8 cellular contexts compared by ENCODE assay signal in the genomic region with DNA sequence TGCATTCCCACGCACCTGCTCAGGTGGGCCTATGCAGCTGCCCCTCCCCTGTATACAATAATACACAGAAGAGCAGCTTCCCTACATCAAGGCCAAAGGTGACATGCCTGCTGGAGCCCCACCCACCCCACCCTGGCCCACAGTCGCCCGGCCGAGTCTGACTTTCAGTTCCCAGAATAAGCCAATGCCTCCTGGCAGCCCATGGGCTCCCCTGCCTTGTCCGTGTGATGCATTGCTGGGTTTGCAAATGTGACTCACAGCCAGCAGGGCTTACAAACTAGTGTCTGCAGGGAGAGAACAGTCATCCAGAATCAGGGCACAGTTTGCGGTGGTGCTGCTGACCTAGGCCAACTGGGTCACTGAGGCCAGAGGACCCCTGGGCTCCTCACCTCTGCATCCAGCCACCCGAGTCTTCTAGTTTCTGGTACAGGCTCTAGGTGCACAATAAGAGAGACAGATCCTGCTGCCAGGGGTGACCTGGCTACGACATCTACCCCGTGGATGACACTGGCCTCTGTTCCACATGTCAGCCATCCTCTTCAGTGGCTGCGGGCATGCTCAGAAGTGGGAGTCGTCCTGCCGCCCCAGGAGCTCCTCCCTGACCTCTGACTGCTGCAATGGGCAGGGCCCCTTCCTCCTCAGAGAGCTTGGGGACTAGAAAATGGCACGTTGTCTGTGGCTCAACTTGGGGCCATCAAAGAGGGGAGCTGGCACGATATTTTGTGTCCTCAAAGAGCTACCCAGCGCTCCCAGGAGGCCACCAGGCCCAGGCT.
DNase-seq lines count a peak whose midpoint lies in the region; ATAC-seq and TF ChIP-seq lines count a peak whose summit lies in the region.

No MANE protein-coding gene starts in this region.

- no peaks in the 10 kb centered on the region for H3K79me2 ChIP-seq in neural progenitor cell (ENCODE audit: low read depth)

- H3K27ac ChIP-seq in RWPE1 (peak overlapping the region; percentile 74), gastroesophageal sphincter (peak overlapping the region in 3 of 4 donors; percentile 80 to 90 (median 89)), neural progenitor cell (no peak overlapping the region)

- no peaks in the 10 kb centered on the region for H3F3A ChIP-seq in neural progenitor cell (ENCODE audit: low read depth)

- H4K20me1 ChIP-seq in neural progenitor cell (ENCODE audit: low read depth), result peaks cover 39% of the 10 kb centered on the region

- H2AFZ ChIP-seq in neural progenitor cell (replicated peaks), result no peak overlapping the region

- H3K4me3 ChIP-seq in gastroesophageal sphincter, result no peak overlapping the region
- no peak overlapping the region for H3K4me3 ChIP-seq in neural progenitor cell

- POLR2A ChIA-PET in RWPE1 (lab: Yijun Ruan, JAX; ENCODE audit: low non-redundant PET), result no interaction called here

- no peaks in the 10 kb centered on the region for H3K9me3 ChIP-seq in gastroesophageal sphincter
- H3K9me3 ChIP-seq in neural progenitor cell (ENCODE audit: low read depth), result no peaks in the 10 kb centered on the region

- no peaks in the 10 kb centered on the region for H3K36me3 Mint-ChIP-seq in stimulated activated effector memory CD8-positive, alpha-beta T cell treated with anti-CD3 and anti-CD28 coated beads, Interleukin-12 subunit alpha, Interleukin-12 subunit beta, amount 100 ng/mL, for 72 hours
- H3K36me3 Mint-ChIP-seq in neural progenitor cell, result no peaks in the 10 kb centered on the region

- 100% methylated on average over 1 of the region's 15 CpGs; no CpG with 5 or more reads in 1 of the 2 donors for WGBS in gastroesophageal sphincter (ENCODE audit: low coverage in 1 of 2), 2 donors

- no peak overlapping the region for H3K27ac Mint-ChIP-seq in stimulated activated effector memory CD8-positive, alpha-beta T cell treated with anti-CD3 and anti-CD28 coated beads, Interleukin-12 subunit alpha, Interleukin-12 subunit beta, amount 100 ng/mL, for 72 hours
- H3K27ac Mint-ChIP-seq in neural progenitor cell, result no peak overlapping the region

- TF ChIP-seq EP300 in gastroesophageal sphincter (IDR thresholded peaks at IDR 0.05), result no peak

- H3K4me1 ChIP-seq in gastroesophageal sphincter (peaks cover 6 to 100% (median 69%) of the 10 kb centered on the region in 3 donors), neural progenitor cell (peaks cover 5% of the 10 kb centered on the region)

- TF ChIP-seq CTCF in RWPE1 (conservative IDR thresholded peaks at IDR 0.05; ENCODE audit: low read depth) (no peak), gastroesophageal sphincter (IDR thresholded peaks at IDR 0.05) (no peak), neural progenitor cell (IDR thresholded peaks at IDR 0.05) (no peak)

- no peak for TF ChIP-seq POLR2A in gastroesophageal sphincter (IDR thresholded peaks at IDR 0.05)

- H3K9ac ChIP-seq in neural progenitor cell, result no peak overlapping the region

- H3K4me1 Mint-ChIP-seq in stimulated activated effector memory CD8-positive, alpha-beta T cell treated with anti-CD3 and anti-CD28 coated beads, Interleukin-12 subunit alpha, Interleukin-12 subunit beta, amount 100 ng/mL, for 72 hours, result peaks cover 35% of the 10 kb centered on the region
- peaks cover 33% of the 10 kb centered on the region for H3K4me1 Mint-ChIP-seq in neural progenitor cell

- H3K27me3 Mint-ChIP-seq in neural progenitor cell (ENCODE audit: insufficient read depth, low read depth), result peaks cover 10% of the 10 kb centered on the region

- H3K9me3 Mint-ChIP-seq in stimulated activated effector memory CD8-positive, alpha-beta T cell treated with anti-CD3 and anti-CD28 coated beads, Interleukin-12 subunit alpha, Interleukin-12 subunit beta, amount 100 ng/mL, for 72 hours, result no peaks in the 10 kb centered on the region
- H3K9me3 Mint-ChIP-seq in neural progenitor cell, result no peaks in the 10 kb centered on the region

- CTCF ChIA-PET in RWPE1 (lab: Yijun Ruan, JAX), result interaction anchor here (0.5 kb wide), 1 partner anchor 320 kb away, joined by 6 read pairs; no protein-coding TSS in a partner anchor

- no peaks in the 10 kb centered on the region for H3K27me3 ChIP-seq in gastroesophageal sphincter
- H3K27me3 ChIP-seq in neural progenitor cell, result no peaks in the 10 kb centered on the region

- DNase-seq in RWPE1 (ENCODE audit: low spot score) (peak; percentile 75), neural progenitor cell (ENCODE audit: low spot score) (no peak), OCI-M2 (lab: John Stamatoyannopoulos, UW; ENCODE audit: unreplicated experiment) (no peak), NCI-H524 (lab: John Stamatoyannopoulos, UW) (no peak)
- DNase-seq in stimulated activated effector memory CD8-positive, alpha-beta T cell treated with anti-CD3 and anti-CD28 coated beads, Interleukin-12 subunit alpha, Interleukin-12 subunit beta, amount 100 ng/mL, for 72 hours (ENCODE audit: low spot score in 2 of 2), result no peak
- no peak for DNase-seq in activated T-cell treated with anti-CD3 and anti-CD28 coated beads, Interleukin-2, amount 50 U/mL, for 1 hour

- ATAC-seq in GM21529 (IDR thresholded peaks at IDR 0.05; ENCODE audit: unreplicated experiment) (peak; percentile 70), gastroesophageal sphincter (peak; percentile 51)
- peak; percentile 39 for ATAC-seq in stimulated activated effector memory CD8-positive, alpha-beta T cell treated with anti-CD3 and anti-CD28 coated beads, Interleukin-12 subunit alpha, Interleukin-12 subunit beta, amount 100 ng/mL, for 72 hours

- H3K36me3 ChIP-seq in gastroesophageal sphincter (no peaks in the 10 kb centered on the region), neural progenitor cell (no peaks in the 10 kb centered on the region)

- H3K4me2 ChIP-seq in neural progenitor cell, result no peak overlapping the region

- H3K4me3 Mint-ChIP-seq in stimulated activated effector memory CD8-positive, alpha-beta T cell treated with anti-CD3 and anti-CD28 coated beads, Interleukin-12 subunit alpha, Interleukin-12 subunit beta, amount 100 ng/mL, for 72 hours, result no peak overlapping the region
- no peak overlapping the region for H3K4me3 Mint-ChIP-seq in neural progenitor cell
